ENCODE assay signal across 1 cellular context in genomic region chr1:27554777-27555699, GRCh38.
TF ChIP-seq lines count a peak whose summit lies in the region.

No MANE protein-coding gene starts in this region.

TF ChIP-seq in H1, 55 proteins besides CTCF, POLR2A, EP300 and RAD21 (continued from another document):
- no peak for TF ChIP-seq KDM1A (IDR thresholded peaks at IDR 0.05; ENCODE audit: borderline replicate concordance, low read length)
- TF ChIP-seq, protein P1, sequence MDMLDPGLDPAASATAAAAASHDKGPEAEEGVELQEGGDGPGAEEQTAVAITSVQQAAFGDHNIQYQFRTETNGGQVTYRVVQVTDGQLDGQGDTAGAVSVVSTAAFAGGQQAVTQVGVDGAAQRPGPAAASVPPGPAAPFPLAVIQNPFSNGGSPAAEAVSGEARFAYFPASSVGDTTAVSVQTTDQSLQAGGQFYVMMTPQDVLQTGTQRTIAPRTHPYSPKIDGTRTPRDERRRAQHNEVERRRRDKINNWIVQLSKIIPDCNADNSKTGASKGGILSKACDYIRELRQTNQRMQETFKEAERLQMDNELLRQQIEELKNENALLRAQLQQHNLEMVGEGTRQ (IDR thresholded peaks at IDR 0.05; ENCODE audit: low read length), result no peak
- TF ChIP-seq ASH2L (IDR thresholded peaks at IDR 0.05; ENCODE audit: low read length), result no peak
- TF ChIP-seq FOSL1 (IDR thresholded peaks at IDR 0.05; ENCODE audit: insufficient read depth, low read depth, low read length), result no peak
- no peak for TF ChIP-seq RXRA (IDR thresholded peaks at IDR 0.05; ENCODE audit: insufficient read depth, low read depth, low read length)
- no peak for TF ChIP-seq BRCA1 (IDR thresholded peaks at IDR 0.05; ENCODE audit: low read depth, low read length)
- TF ChIP-seq, protein P2, sequence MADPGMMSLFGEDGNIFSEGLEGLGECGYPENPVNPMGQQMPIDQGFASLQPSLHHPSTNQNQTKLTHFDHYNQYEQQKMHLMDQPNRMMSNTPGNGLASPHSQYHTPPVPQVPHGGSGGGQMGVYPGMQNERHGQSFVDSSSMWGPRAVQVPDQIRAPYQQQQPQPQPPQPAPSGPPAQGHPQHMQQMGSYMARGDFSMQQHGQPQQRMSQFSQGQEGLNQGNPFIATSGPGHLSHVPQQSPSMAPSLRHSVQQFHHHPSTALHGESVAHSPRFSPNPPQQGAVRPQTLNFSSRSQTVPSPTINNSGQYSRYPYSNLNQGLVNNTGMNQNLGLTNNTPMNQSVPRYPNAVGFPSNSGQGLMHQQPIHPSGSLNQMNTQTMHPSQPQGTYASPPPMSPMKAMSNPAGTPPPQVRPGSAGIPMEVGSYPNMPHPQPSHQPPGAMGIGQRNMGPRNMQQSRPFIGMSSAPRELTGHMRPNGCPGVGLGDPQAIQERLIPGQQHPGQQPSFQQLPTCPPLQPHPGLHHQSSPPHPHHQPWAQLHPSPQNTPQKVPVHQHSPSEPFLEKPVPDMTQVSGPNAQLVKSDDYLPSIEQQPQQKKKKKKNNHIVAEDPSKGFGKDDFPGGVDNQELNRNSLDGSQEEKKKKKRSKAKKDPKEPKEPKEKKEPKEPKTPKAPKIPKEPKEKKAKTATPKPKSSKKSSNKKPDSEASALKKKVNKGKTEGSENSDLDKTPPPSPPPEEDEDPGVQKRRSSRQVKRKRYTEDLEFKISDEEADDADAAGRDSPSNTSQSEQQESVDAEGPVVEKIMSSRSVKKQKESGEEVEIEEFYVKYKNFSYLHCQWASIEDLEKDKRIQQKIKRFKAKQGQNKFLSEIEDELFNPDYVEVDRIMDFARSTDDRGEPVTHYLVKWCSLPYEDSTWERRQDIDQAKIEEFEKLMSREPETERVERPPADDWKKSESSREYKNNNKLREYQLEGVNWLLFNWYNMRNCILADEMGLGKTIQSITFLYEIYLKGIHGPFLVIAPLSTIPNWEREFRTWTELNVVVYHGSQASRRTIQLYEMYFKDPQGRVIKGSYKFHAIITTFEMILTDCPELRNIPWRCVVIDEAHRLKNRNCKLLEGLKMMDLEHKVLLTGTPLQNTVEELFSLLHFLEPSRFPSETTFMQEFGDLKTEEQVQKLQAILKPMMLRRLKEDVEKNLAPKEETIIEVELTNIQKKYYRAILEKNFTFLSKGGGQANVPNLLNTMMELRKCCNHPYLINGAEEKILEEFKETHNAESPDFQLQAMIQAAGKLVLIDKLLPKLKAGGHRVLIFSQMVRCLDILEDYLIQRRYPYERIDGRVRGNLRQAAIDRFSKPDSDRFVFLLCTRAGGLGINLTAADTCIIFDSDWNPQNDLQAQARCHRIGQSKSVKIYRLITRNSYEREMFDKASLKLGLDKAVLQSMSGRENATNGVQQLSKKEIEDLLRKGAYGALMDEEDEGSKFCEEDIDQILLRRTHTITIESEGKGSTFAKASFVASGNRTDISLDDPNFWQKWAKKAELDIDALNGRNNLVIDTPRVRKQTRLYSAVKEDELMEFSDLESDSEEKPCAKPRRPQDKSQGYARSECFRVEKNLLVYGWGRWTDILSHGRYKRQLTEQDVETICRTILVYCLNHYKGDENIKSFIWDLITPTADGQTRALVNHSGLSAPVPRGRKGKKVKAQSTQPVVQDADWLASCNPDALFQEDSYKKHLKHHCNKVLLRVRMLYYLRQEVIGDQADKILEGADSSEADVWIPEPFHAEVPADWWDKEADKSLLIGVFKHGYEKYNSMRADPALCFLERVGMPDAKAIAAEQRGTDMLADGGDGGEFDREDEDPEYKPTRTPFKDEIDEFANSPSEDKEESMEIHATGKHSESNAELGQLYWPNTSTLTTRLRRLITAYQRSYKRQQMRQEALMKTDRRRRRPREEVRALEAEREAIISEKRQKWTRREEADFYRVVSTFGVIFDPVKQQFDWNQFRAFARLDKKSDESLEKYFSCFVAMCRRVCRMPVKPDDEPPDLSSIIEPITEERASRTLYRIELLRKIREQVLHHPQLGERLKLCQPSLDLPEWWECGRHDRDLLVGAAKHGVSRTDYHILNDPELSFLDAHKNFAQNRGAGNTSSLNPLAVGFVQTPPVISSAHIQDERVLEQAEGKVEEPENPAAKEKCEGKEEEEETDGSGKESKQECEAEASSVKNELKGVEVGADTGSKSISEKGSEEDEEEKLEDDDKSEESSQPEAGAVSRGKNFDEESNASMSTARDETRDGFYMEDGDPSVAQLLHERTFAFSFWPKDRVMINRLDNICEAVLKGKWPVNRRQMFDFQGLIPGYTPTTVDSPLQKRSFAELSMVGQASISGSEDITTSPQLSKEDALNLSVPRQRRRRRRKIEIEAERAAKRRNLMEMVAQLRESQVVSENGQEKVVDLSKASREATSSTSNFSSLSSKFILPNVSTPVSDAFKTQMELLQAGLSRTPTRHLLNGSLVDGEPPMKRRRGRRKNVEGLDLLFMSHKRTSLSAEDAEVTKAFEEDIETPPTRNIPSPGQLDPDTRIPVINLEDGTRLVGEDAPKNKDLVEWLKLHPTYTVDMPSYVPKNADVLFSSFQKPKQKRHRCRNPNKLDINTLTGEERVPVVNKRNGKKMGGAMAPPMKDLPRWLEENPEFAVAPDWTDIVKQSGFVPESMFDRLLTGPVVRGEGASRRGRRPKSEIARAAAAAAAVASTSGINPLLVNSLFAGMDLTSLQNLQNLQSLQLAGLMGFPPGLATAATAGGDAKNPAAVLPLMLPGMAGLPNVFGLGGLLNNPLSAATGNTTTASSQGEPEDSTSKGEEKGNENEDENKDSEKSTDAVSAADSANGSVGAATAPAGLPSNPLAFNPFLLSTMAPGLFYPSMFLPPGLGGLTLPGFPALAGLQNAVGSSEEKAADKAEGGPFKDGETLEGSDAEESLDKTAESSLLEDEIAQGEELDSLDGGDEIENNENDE (IDR thresholded peaks at IDR 0.05; ENCODE audit: insufficient replicate concordance, low read length), result no peak
- no peak for TF ChIP-seq GABPA (IDR thresholded peaks at IDR 0.05; ENCODE audit: borderline replicate concordance, insufficient read depth, low read length)
- no peak for TF ChIP-seq MAFK (IDR thresholded peaks at IDR 0.05; ENCODE audit: low read depth, low read length)
- no peak for TF ChIP-seq RBBP5 (IDR thresholded peaks at IDR 0.05; ENCODE audit: borderline replicate concordance, low read depth, low read length)
- no peak for TF ChIP-seq CHD1 (IDR thresholded peaks at IDR 0.05; ENCODE audit: low read depth, low read length)
- TF ChIP-seq NANOG (IDR thresholded peaks at IDR 0.05; ENCODE audit: insufficient read depth, low read depth, low read length, poor library complexity, severe bottlenecking), result no peak
- no peak for TF ChIP-seq SIX5 (IDR thresholded peaks at IDR 0.05; ENCODE audit: low read depth, low read length)
- no peak for TF ChIP-seq ZNF274 (IDR thresholded peaks at IDR 0.05; ENCODE audit: borderline replicate concordance, extremely low read depth, low read length)
- TF ChIP-seq SIN3A (conservative IDR thresholded peaks at IDR 0.05 in 1 of 2, IDR thresholded peaks at IDR 0.05 in 1 of 2; ENCODE audit: low read depth in 1 of 2, low read length in 2 of 2), result no peak
